ENCODE assay signal across 27 cellular contexts in the genomic region with DNA sequence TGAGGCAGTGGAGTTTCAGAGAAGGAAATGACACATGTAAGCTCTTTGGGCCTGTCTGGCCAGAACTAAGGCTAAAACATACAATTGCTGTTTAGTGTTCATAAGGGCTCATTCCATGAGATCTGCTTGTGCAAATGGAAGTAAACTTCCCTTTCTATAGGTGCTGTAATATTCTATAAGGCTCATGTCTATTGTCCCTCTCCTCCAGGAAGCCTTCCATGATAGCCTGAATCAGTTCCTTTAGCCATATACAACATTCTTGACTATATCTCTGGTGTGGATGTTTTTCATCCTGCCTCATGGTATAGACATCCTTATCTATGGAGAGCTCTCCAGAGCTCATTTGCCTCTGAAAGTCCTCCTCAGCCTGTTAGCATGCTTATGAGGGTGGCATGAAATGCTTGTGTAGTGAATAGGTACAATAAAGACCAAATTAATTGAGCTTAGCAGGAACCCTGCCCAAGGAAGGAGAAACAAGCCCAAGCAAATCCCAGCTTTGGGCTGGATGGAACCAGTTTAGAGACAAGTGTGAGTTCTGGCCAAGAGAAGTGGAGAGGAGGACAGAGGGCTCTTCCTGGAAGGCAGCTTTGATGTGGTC. TPM values are rescaled to one million over a fixed set of nuclear protein-coding genes. Genes with fewer than 3 reads are reported as not detected.
A peak's percentile ranks its signal among the peaks of the same experiment; 100 is the strongest.
DNase-seq lines count a peak whose midpoint lies in the region; ATAC-seq, FAIRE-seq and TF ChIP-seq lines count a peak whose summit lies in the region.
"Had no signal": no experiment of that assay in that cellular context is flagged by ENCODE, and none has a peak within 500 bp of the region (broad histone marks: within the 10 kb centered on the region; RNA-seq: fewer than 3 reads in every experiment).

No MANE protein-coding gene starts in this region.

- H3K27me3 Mint-ChIP-seq in natural killer cell treated with Interleukin-12 subunit alpha and Interleukin-12 subunit beta and Interleukin-15 and Interleukin-18, amount 100 ng/mL, for 72 hours = peaks cover 35 to 42% of the 10 kb centered on the region in 2 donors

- no peak for FAIRE-seq in bronchial epithelial cell (lab: Jason Lieb, UNC)
- FAIRE-seq: colon, GM12892, TTC549 had no signal

- no peaks in the 10 kb centered on the region for H3K36me3 Mint-ChIP-seq in natural killer cell treated with Interleukin-12 subunit alpha and Interleukin-12 subunit beta and Interleukin-15 and Interleukin-18, amount 100 ng/mL, for 72 hours

- no peak overlapping the region for H3K4me3 ChIP-seq in bronchial epithelial cell (ENCODE audit: low read depth, low read length)
- H3K4me3 ChIP-seq: HAP-1, lung, upper lobe of right lung had no signal

- H3K27me3 ChIP-seq in bronchial epithelial cell (ENCODE audit: control insufficient read depth, insufficient read depth, low read length) = no peaks in the 10 kb centered on the region
- H3K27me3 ChIP-seq: BE2C had no signal

- DNase-seq in NCI-H2196 (lab: John Stamatoyannopoulos, UW; ENCODE audit: unreplicated experiment) (peak; percentile 36), NCI-H2196 treated with DMSO at 0.1 percent for 48 hours (lab: John Stamatoyannopoulos, UW; ENCODE audit: unreplicated experiment) (no peak), LoVo (ENCODE audit: low spot score) (peak; percentile 37), bronchial epithelial cell (ENCODE audit: low read depth) (peak; percentile 68), Kasumi-1 (lab: John Stamatoyannopoulos, UW) (no peak)
- DNase-seq in natural killer cell treated with Interleukin-12 subunit alpha and Interleukin-12 subunit beta and Interleukin-15 and Interleukin-18, amount 100 ng/mL, for 72 hours (ENCODE audit: low spot score) = no peak
- DNase-seq: 8988T; activated CD4-positive, alpha-beta T cell treated with anti-CD3 and anti-CD28 coated beads for 4 hours; activated CD8-positive, alpha-beta memory T cell treated with anti-CD3 and anti-CD28 coated beads, Interleukin-2, amount 50 U/mL, for 4 hours; activated effector memory CD4-positive, alpha-beta T cell treated with anti-CD3 and anti-CD28 coated beads, Interleukin-2, amount 50 U/mL, for 16 hours; anterior cingulate cortex; BE2C; hippocampal formation; IMR-90; islet precursor cell; MV-4-11; NCI-H187; NCI-H446 treated with DMSO at 0.1 percent for 48 hours; stimulated activated CD4-positive, alpha-beta T cell treated with anti-CD3 and anti-CD28 coated beads, Interleukin-1b, Interleukin-23, amount 100 ng/mL, for 48 hours; upper lobe of right lung had no signal

- ATAC-seq in natural killer cell treated with Interleukin-12 subunit alpha and Interleukin-12 subunit beta and Interleukin-15 and Interleukin-18, amount 100 ng/mL, for 72 hours = no peak
- no peak for ATAC-seq in GM18511 (IDR thresholded peaks at IDR 0.05; ENCODE audit: unreplicated experiment)
- no peak for ATAC-seq in GM19023 (IDR thresholded peaks at IDR 0.05; ENCODE audit: unreplicated experiment)
- ATAC-seq: upper lobe of right lung had no signal

- H3K4me1 Mint-ChIP-seq in natural killer cell treated with Interleukin-12 subunit alpha and Interleukin-12 subunit beta and Interleukin-15 and Interleukin-18, amount 100 ng/mL, for 72 hours (ENCODE audit: low read depth in 2 of 2) = peaks cover 20 to 22% of the 10 kb centered on the region in 2 donors

- H3K27ac Mint-ChIP-seq in natural killer cell treated with Interleukin-12 subunit alpha and Interleukin-12 subunit beta and Interleukin-15 and Interleukin-18, amount 100 ng/mL, for 72 hours = no peak overlapping the region

- peak overlapping the region; percentile 88 for H3K4me3 Mint-ChIP-seq in natural killer cell treated with Interleukin-12 subunit alpha and Interleukin-12 subunit beta and Interleukin-15 and Interleukin-18, amount 100 ng/mL, for 72 hours

- no peaks in the 10 kb centered on the region for H3K36me3 ChIP-seq in bronchial epithelial cell (ENCODE audit: control insufficient read depth, insufficient read depth, low read length)
- H3K36me3 ChIP-seq: BE2C, HAP-1, upper lobe of right lung had no signal

- no peak for TF ChIP-seq CTCF in bronchial epithelial cell (IDR thresholded peaks at IDR 0.05; ENCODE audit: insufficient read depth, low read length, severe bottlenecking)

- no peaks in the 10 kb centered on the region for H3K9me3 Mint-ChIP-seq in natural killer cell treated with Interleukin-12 subunit alpha and Interleukin-12 subunit beta and Interleukin-15 and Interleukin-18, amount 100 ng/mL, for 72 hours

RNA-seq across cellular contexts. Expression of a gene that starts 1.6 kb away (rescaled TPM):
- total RNA-seq in bronchial epithelial cell = 1.4 and 3.2 TPM in 2 replicates
- 1 to 10 TPM; 1.4 to 2.1 TPM for total RNA-seq in natural killer cell treated with Interleukin-12 subunit alpha and Interleukin-12 subunit beta and Interleukin-15 and Interleukin-18, amount 100 ng/mL, for 72 hours

Comparison
In these comparisons a context has a peak if more than half of its experiments do, and no peak if none do; other contexts are left out.
1. DNase-seq: peak in NCI-H2196 (single experiment), LoVo (single experiment) and bronchial epithelial cell (single experiment); none in NCI-H2196 treated with DMSO at 0.1 percent for 48 hours (single experiment), natural killer cell treated with Interleukin-12 subunit alpha and Interleukin-12 subunit beta and Interleukin-15 and Interleukin-18, amount 100 ng/mL, for 72 hours (single experiment) and Kasumi-1 (0 of 2).